In genomic region chr19:2900296-2901252, GRCh38 we compare ENCODE assay signal across 8 cellular contexts. TPM values are rescaled to one million over a fixed set of nuclear protein-coding genes. Genes with fewer than 3 reads are reported as not detected.
DNase-seq lines count a peak whose midpoint lies in the region; ATAC-seq, FAIRE-seq and TF ChIP-seq lines count a peak whose summit lies in the region.

ZNF57 (plus strand) TSS chr19:2900928; CDS start chr19:2901046, 118 bp downstream.

- FAIRE-seq in A204.1 (lab: Jason Lieb, UNC) (peak; percentile 99), bronchial epithelial cell (lab: Jason Lieb, UNC) (peak; percentile 28)

- H3K27ac ChIP-seq in iPS-20b (ENCODE audit: low read length) (no peak within 1 kb of the TSS), skeletal muscle tissue (ENCODE audit: low read depth, low read length) (peak within 1 kb of the TSS; percentile 62)

- DNase-seq in NCI-H2196 (lab: John Stamatoyannopoulos, UW; ENCODE audit: unreplicated experiment) (peak; percentile 99), bronchial epithelial cell (ENCODE audit: low read depth) (peak; percentile 96)

- H3K36me3 ChIP-seq in bronchial epithelial cell (ENCODE audit: control insufficient read depth, insufficient read depth, low read length): no peaks in the 10 kb centered on the region
- H3K36me3 ChIP-seq in iPS-20b (ENCODE audit: insufficient read depth, low read depth, low read length): no peaks in the 10 kb centered on the region
- H3K36me3 ChIP-seq in skeletal muscle tissue (ENCODE audit: control insufficient read depth in 3 of 3, insufficient read depth in 3 of 3, low read length in 3 of 3): no peaks in the 10 kb centered on the region

- H3K4me1 ChIP-seq in iPS-20b (ENCODE audit: insufficient read depth, low read length): no peaks in the 10 kb centered on the region
- peaks cover 0 to 9% (median 4%) of the 10 kb centered on the region in 3 donors for H3K4me1 ChIP-seq in skeletal muscle tissue (ENCODE audit: control insufficient read depth in 3 of 3, insufficient read depth in 3 of 3, low read length in 3 of 3)

- H3K9ac ChIP-seq in iPS-20b (ENCODE audit: low read depth, low read length) (peak within 1 kb of the TSS; percentile 80; the same call in 1 of the 2 replicates), skeletal muscle tissue (ENCODE audit: low read depth in 1 of 3, low read length in 3 of 3) (peak within 1 kb of the TSS; percentile 69 to 75 (median 74))

- H3K9me3 ChIP-seq in iPS-20b (ENCODE audit: insufficient read depth, low read depth, low read length) (peaks cover 9% of the 10 kb centered on the region), skeletal muscle tissue (ENCODE audit: control insufficient read depth in 3 of 3, low read length in 3 of 3) (peaks cover 4 to 7% (median 4%) of the 10 kb centered on the region in 3 donors)

- H3K27me3 ChIP-seq in bronchial epithelial cell (ENCODE audit: control insufficient read depth, insufficient read depth, low read length): no peaks in the 10 kb centered on the region
- no peaks in the 10 kb centered on the region for H3K27me3 ChIP-seq in iPS-20b (ENCODE audit: insufficient read depth, low read length)
- no peaks in the 10 kb centered on the region for H3K27me3 ChIP-seq in skeletal muscle tissue (ENCODE audit: control insufficient read depth in 3 of 3, insufficient read depth in 3 of 3, low read length in 3 of 3)

- ATAC-seq in GM18858 (IDR thresholded peaks at IDR 0.05; ENCODE audit: unreplicated experiment) (peak; percentile 69), HG03066 (IDR thresholded peaks at IDR 0.05; ENCODE audit: low read depth, unreplicated experiment) (peak; percentile 96)

- TF ChIP-seq CTCF in WI38 (IDR thresholded peaks at IDR 0.05; ENCODE audit: low read depth, low read length): no peak
- no peak for TF ChIP-seq CTCF in bronchial epithelial cell (IDR thresholded peaks at IDR 0.05; ENCODE audit: insufficient read depth, low read length, severe bottlenecking)

- peak within 1 kb of the TSS; percentile 84 for H3K4me3 ChIP-seq in WI38 (ENCODE audit: low read depth, low read length)
- peak within 1 kb of the TSS; percentile 93 for H3K4me3 ChIP-seq in bronchial epithelial cell (ENCODE audit: low read depth, low read length)
- H3K4me3 ChIP-seq in iPS-20b (ENCODE audit: low read length): peak within 1 kb of the TSS; percentile 88
- peak within 1 kb of the TSS; percentile 79 to 87 (median 80) for H3K4me3 ChIP-seq in skeletal muscle tissue (ENCODE audit: low read length in 3 of 3)

RNA-seq across cellular contexts. Expression of gene ZNF57, which starts in this region (rescaled TPM):
- total RNA-seq in bronchial epithelial cell (11.1 and 11.6 TPM in 2 replicates), skeletal muscle tissue (4.2 TPM)
